In the genomic region with DNA sequence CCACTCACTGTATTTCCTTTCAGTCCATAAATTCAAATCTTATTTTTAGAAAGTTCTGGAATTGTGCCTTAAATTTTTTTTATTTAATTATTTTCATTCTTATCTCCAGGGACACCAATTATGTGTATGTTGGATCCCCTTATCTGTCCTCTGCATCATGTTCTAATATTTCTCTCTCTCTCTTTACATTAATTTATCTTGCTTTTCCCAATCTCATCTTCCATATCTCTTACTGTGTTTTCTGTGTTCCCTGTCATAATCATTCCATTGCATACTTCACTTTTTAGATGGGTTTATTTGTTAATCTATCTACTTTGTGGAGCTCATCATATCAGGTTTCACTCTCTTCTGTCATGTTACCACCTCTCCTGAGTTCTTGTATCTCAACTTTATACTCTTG, we compare ENCODE assay signal across 26 cellular contexts. TPM values are rescaled to one million over a fixed set of nuclear protein-coding genes. Genes with fewer than 3 reads are reported as not detected.
"Had no signal": no experiment of that assay in that cellular context is flagged by ENCODE, and none has a peak within 500 bp of the region (broad histone marks: within the 10 kb centered on the region; RNA-seq: fewer than 3 reads in every experiment).

No MANE protein-coding gene starts in this region.

- H3K4me3 ChIP-seq: coronary artery, esophagus muscularis mucosa, gastrocnemius medialis, left lung, ovary, psoas muscle, sigmoid colon, thoracic aorta, tibial nerve, upper lobe of left lung had no signal

- H3K4me3 Mint-ChIP-seq: naive thymus-derived CD4-positive, alpha-beta T cell; nephron; stimulated activated memory B cell treated with anti-CD40 and anti-IgM and Interleukin-4, amounts not matched to agents 10 μg/mL and 1 μg/mL and 100 μg/mL, for 72 hours had no signal

- DNase-seq: dermis blood vessel endothelial cell; effector memory CD4-positive, alpha-beta T cell; gastrocnemius medialis; head of caudate nucleus; left cardiac atrium; left lung; mesendoderm; midbrain; naive thymus-derived CD4-positive, alpha-beta T cell; occipital lobe; ovary; psoas muscle; right cardiac atrium; sigmoid colon; stimulated activated CD4-positive, alpha-beta T cell treated with anti-CD3 and anti-CD28 coated beads, Interleukin-4, amount 100 ng/mL, for 4 hours; stimulated activated naive CD8-positive, alpha-beta T cell treated with anti-CD3 and anti-CD28 coated beads, Interleukin-15, Interleukin-2, amounts not matched to agents 100 U/mL and 50 U/mL, for 24 hours; upper lobe of left lung had no signal

- H3K27ac Mint-ChIP-seq: naive thymus-derived CD4-positive, alpha-beta T cell; nephron; stimulated activated memory B cell treated with anti-CD40 and anti-IgM and Interleukin-4, amounts not matched to agents 10 μg/mL and 1 μg/mL and 100 μg/mL, for 72 hours had no signal

- ATAC-seq: gastrocnemius medialis; left cardiac atrium; left lung; naive thymus-derived CD4-positive, alpha-beta T cell; psoas muscle; right cardiac atrium; stimulated activated memory B cell treated with anti-CD40 and anti-IgM and Interleukin-4, amounts not matched to agents 10 μg/mL and 1 μg/mL and 100 μg/mL, for 72 hours; stimulated activated naive CD8-positive, alpha-beta T cell treated with anti-CD3 and anti-CD28 coated beads, Interleukin-15, Interleukin-2, amounts not matched to agents 100 U/mL and 50 U/mL, for 24 hours had no signal

- H3K4me1 Mint-ChIP-seq: naive thymus-derived CD4-positive, alpha-beta T cell; stimulated activated memory B cell treated with anti-CD40 and anti-IgM and Interleukin-4, amounts not matched to agents 10 μg/mL and 1 μg/mL and 100 μg/mL, for 72 hours had no signal

- H3K27me3 Mint-ChIP-seq: stimulated activated memory B cell treated with anti-CD40 and anti-IgM and Interleukin-4, amounts not matched to agents 10 μg/mL and 1 μg/mL and 100 μg/mL, for 72 hours had no signal

RNA-seq across cellular contexts. Expression of gene PPP2R2C, which starts 37.4 kb away (rescaled TPM):
- total RNA-seq: epithelial cell of proximal tubule; kidney epithelial cell; naive thymus-derived CD4-positive, alpha-beta T cell; skeletal muscle tissue had no signal
